ENCODE assay signal across 13 cellular contexts in the genomic region with DNA sequence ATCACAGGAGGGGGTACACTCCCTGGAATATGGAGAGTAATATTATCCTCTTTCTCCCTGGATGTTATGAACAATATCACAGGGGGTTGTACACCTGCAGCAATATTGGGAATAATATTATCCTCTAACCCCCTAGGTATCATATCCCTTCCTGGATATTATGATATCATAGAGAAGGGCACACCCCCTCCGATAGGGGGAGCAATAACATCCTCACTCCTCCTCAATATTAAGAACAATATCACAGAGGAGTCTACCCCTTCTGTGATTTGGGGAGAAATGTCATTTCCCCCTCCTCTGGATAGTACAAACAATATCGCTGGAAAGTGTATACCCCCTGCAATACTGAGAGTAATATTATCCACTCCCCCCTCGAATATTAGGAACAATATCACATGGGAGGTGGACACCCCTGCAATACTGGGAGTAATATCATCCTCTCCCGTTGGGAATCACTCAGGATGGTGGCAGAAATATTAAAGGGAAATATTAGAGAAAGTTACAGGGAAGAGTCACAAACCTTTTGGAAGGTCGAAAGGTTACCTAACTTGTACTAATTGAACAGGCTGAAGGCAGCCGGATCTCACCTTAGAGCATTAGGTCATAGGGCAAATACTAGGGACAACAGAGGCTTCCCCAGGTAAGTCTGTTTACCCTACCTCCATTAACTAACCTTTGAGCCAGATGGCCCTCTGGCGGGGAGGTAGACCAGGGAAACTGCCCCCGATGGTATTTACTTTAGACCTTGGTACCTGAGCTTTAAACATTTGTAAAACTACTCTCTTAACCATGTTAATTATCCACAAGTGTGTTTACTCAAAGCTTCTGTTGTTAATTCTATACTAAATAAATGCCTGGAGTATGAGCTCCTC. TPM values are rescaled to one million over a fixed set of nuclear protein-coding genes. Genes with fewer than 3 reads are reported as not detected.
"Had no signal": no experiment of that assay in that cellular context is flagged by ENCODE, and none has a peak within 500 bp of the region (broad histone marks: within the 10 kb centered on the region; RNA-seq: fewer than 3 reads in every experiment).

No MANE protein-coding gene starts in this region.

- H3K9me3 ChIP-seq: gastrocnemius medialis, left lung, tibial artery had no signal

- H3K36me3 ChIP-seq: gastrocnemius medialis, heart right ventricle, left lung, tibial artery had no signal

- H3K27me3 ChIP-seq: gastrocnemius medialis, heart right ventricle, left lung, tibial artery had no signal

- H3K4me1 ChIP-seq: gastrocnemius medialis, left lung, tibial artery had no signal

- DNase-seq: activated CD4-positive, alpha-beta T cell treated with anti-CD3 and anti-CD28 coated beads, Interleukin-2, amount 50 U/mL, for 4 hours; activated CD4-positive, CD25-positive, alpha-beta regulatory T cell treated with anti-CD3 and anti-CD28 coated beads, Interleukin-2, amount 50 U/mL, for 72 hours; activated T-cell treated with anti-CD3 and anti-CD28 coated beads, Interleukin-2, amount 50 U/mL, for 1 hour; central memory CD4-positive, alpha-beta T cell; effector CD8-positive, alpha-beta T cell; gastrocnemius medialis; heart right ventricle; left lung; nucleus accumbens; right cardiac atrium; tibial artery had no signal

- H3K4me3 ChIP-seq: coronary artery, gastrocnemius medialis, heart right ventricle, left lung, tibial artery had no signal

- H3K27ac ChIP-seq: coronary artery, gastrocnemius medialis, heart right ventricle, left lung, tibial artery had no signal

RNA-seq across cellular contexts. Expression of gene FREM1, which starts 57.5 kb away (rescaled TPM):
- total RNA-seq: natural killer cell treated with Interleukin-12 subunit alpha and Interleukin-12 subunit beta and Interleukin-15 and Interleukin-18, amount 100 ng/mL, for 72 hours had no signal
